8 cellular contexts compared by ENCODE assay signal in the genomic region with DNA sequence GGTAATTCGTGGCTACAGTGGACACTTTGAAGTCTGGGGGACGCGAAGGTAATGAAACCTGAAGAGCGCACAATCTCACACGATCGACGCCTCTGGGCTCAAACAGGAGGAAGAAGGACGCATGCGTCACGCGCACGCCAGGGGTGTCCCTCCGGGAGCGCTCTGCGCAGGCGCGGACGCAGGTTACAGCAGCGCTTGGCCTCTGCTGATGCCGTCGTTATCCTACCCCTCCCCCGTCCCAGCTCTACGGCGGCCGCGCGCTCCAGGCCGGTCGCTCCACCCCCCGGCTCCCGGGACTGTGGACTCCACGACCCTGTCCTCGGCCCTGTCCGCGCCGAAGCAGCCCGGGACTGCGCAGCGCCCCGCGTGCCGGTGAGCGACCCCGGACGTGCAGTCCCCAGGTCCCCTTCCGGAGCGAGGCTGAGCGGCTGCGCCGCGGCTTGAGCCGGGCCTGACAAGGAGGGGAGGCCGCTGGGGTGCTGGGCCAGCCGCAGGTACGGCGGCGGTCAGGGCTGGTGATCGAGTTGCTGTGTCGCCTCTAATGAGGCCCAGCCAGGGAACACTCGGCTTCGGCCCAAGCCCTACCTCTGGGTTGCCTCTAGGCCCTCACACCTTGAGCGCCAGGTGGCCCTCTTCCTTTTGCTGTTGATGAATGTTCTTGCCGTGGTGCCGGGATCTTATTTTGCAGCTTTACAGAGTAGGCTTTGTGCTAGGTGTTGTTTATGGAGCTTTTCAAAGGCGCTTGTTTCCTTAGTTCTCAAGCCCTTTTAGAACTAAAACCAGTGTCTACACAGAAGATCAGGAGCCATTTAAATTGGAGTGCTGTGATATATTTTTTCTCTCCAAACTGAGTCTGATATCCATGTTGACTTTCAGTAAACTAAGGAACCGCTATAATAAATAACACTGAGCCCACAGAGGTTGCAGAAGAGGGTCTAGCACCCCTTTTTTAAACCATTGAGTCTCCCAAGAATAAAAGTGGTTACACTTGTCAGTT. TPM values are rescaled to one million over a fixed set of nuclear protein-coding genes. Genes with fewer than 3 reads are reported as not detected.
A peak's percentile ranks its signal among the peaks of the same experiment; 100 is the strongest.
DNase-seq lines count a peak whose midpoint lies in the region; ATAC-seq and TF ChIP-seq lines count a peak whose summit lies in the region.

A gene (plus strand): TSS at position 241 of the 997 bp plus-strand sequence. CDS start 3,517 bp downstream, outside the sequence.

- peak within 1 kb of the TSS; percentile 55 for H3K27ac ChIP-seq in OCI-LY1 (ENCODE audit: low read depth, low read length, poor library complexity, severe bottlenecking)

- peak within 1 kb of the TSS; percentile 96 for H3K4me2 ChIP-seq in OCI-LY1 (ENCODE audit: low read length)

- TF ChIP-seq CTCF in OCI-LY1 (IDR thresholded peaks at IDR 0.05; ENCODE audit: low read length), result peak; percentile 36; the same call in 1 of the 2 replicates
- TF ChIP-seq CTCF in epithelial cell of esophagus (IDR thresholded peaks at IDR 0.05; ENCODE audit: insufficient read depth, low read depth, low read length, missing control alignments), result peak; percentile 34

- H3K36me3 ChIP-seq in OCI-LY1 (ENCODE audit: insufficient read depth, low read length), result peaks cover 9% of the 10 kb centered on the region; the same call in 1 of the 2 replicates

- no peaks in the 10 kb centered on the region for H3F3A ChIP-seq in OCI-LY1 (ENCODE audit: insufficient read depth, low read length)

- peaks cover 6% of the 10 kb centered on the region; the same call in 1 of the 2 replicates for H3K79me2 ChIP-seq in OCI-LY1 (ENCODE audit: insufficient read depth, low read length)

- H3K9ac ChIP-seq in OCI-LY1 (ENCODE audit: low read length), result peak within 1 kb of the TSS; percentile 83

- peak; percentile 95 for ATAC-seq in GM21515 (IDR thresholded peaks at IDR 0.05; ENCODE audit: unreplicated experiment)

- H3K9me2 ChIP-seq in OCI-LY1 (ENCODE audit: low read depth, low read length), result no peaks in the 10 kb centered on the region

- peaks cover 25% of the 10 kb centered on the region for H3K4me1 ChIP-seq in OCI-LY1 (ENCODE audit: insufficient read depth, low read length, severe bottlenecking)
- peaks cover 19% of the 10 kb centered on the region for H3K4me1 ChIP-seq in mononuclear cell (ENCODE audit: insufficient read depth, low read length)

- no peaks in the 10 kb centered on the region for H3K9me3 ChIP-seq in OCI-LY1 (ENCODE audit: low read length)
- H3K9me3 ChIP-seq in mononuclear cell (ENCODE audit: low read depth, low read length), result no peaks in the 10 kb centered on the region

- no peaks in the 10 kb centered on the region for H4K20me1 ChIP-seq in OCI-LY1 (ENCODE audit: insufficient read depth, low read length)

- DNase-seq in DMS 273 (lab: John Stamatoyannopoulos, UW; ENCODE audit: unreplicated experiment) (peak; percentile 98), HuH-7 (ENCODE audit: low spot score) (peak; percentile 89), activated T-cell treated with anti-CD3 and anti-CD28 coated beads for 4 hours (peak; percentile 93), epithelial cell of esophagus (ENCODE audit: low read depth) (peak; percentile 96)
- peak; percentile 95 to 97 for DNase-seq in stimulated activated CD8-positive, alpha-beta memory T cell treated with anti-CD3 and anti-CD28 coated beads, Interleukin-4, amount 100 ng/mL, for 1 hour (ENCODE audit: low read depth in 2 of 2, low spot score in 1 of 2)

- peak within 1 kb of the TSS; percentile 95 for H2AFZ ChIP-seq in OCI-LY1 (ENCODE audit: low read length)

- H3K4me3 ChIP-seq in OCI-LY1 (ENCODE audit: low read depth, low read length, poor library complexity, severe bottlenecking), result peak within 1 kb of the TSS; percentile 79
- H3K4me3 ChIP-seq in epithelial cell of esophagus (ENCODE audit: low read length), result peak within 1 kb of the TSS; percentile 83
- peak within 1 kb of the TSS; percentile 93 for H3K4me3 ChIP-seq in mononuclear cell (ENCODE audit: low read length)

- no peaks in the 10 kb centered on the region for H3K27me3 ChIP-seq in OCI-LY1 (ENCODE audit: insufficient read depth, low read length)
- H3K27me3 ChIP-seq in mononuclear cell (ENCODE audit: insufficient read depth, low read length), result peaks cover 14% of the 10 kb centered on the region

RNA-seq across cellular contexts. Expression of the gene that starts here (rescaled TPM):
- 31.2 TPM for total RNA-seq in mononuclear cell

Comparison
In these comparisons a context has a peak if more than half of its experiments do, and no peak if none do; other contexts are left out.
1. Peak in every context shown above with its lines: DNase-seq, ATAC-seq, H3K4me3 ChIP-seq and H3K27ac ChIP-seq.